In genomic region chr1:66929999-66930822, GRCh38 we compare ENCODE assay signal across 1 cellular context.
TF ChIP-seq lines count a peak whose summit lies in the region.

No MANE protein-coding gene starts in this region.

TF ChIP-seq in K562, 482 proteins besides CTCF, POLR2A, EP300 and RAD21 (continued from another document and continues in another):
- no peak for TF ChIP-seq RNF219 (CRISPR knock-in tag; IDR thresholded peaks at IDR 0.05)
- peak; percentile 90 for TF ChIP-seq FOXJ2 (tag; IDR thresholded peaks at IDR 0.05)
- peak; percentile 31; the same call in 1 of the 2 replicates for TF ChIP-seq C11orf30 (IDR thresholded peaks at IDR 0.05; ENCODE audit: low read depth)
- peak; percentile 10; the same call in 1 of the 2 replicates for TF ChIP-seq CBFA2T3 (IDR thresholded peaks at IDR 0.05)
- TF ChIP-seq CBFA2T2 (conservative IDR thresholded peaks at IDR 0.05) = no peak
- TF ChIP-seq SIN3A (IDR thresholded peaks at IDR 0.05; ENCODE audit: borderline replicate concordance in 2 of 2, control insufficient read depth in 1 of 2, low read depth in 2 of 2, low read length in 2 of 2) = peak; percentile 79 to 93; a peak in 3 of 4 replicates
- TF ChIP-seq NCOA2 (IDR thresholded peaks at IDR 0.05; ENCODE audit: partially characterized antibody in 2 of 2) = no peak
- peak; percentile 88 to 90 for TF ChIP-seq NRF1 (conservative IDR thresholded peaks at IDR 0.05 in 1 of 2, IDR thresholded peaks at IDR 0.05 in 1 of 2)
- TF ChIP-seq MEF2D (tag; conservative IDR thresholded peaks at IDR 0.05; ENCODE audit: low read depth) = no peak
- TF ChIP-seq ZFX (CRISPR knock-in tag; IDR thresholded peaks at IDR 0.05) = peak; percentile 63
- TF ChIP-seq SIN3B (IDR thresholded peaks at IDR 0.05; ENCODE audit: low read depth) = peak; percentile 55
- no peak for TF ChIP-seq CHD1 (IDR thresholded peaks at IDR 0.05; ENCODE audit: low read length)
- TF ChIP-seq BACH1 (tag; IDR thresholded peaks at IDR 0.05) = peak; percentile 83; the same call in 1 of the 2 replicates
- TF ChIP-seq PHB2 (IDR thresholded peaks at IDR 0.05; ENCODE audit: low read depth) = no peak
- TF ChIP-seq TAF7 (tag; IDR thresholded peaks at IDR 0.05) = peak; percentile 52; the same call in 1 of the 2 replicates
- no peak; the same call in 1 of the 2 replicates for TF ChIP-seq ZNF253 (CRISPR knock-in tag; conservative IDR thresholded peaks at IDR 0.05)
- no peak for TF ChIP-seq SNAPC5 (CRISPR knock-in tag; IDR thresholded peaks at IDR 0.05)
- no peak for TF ChIP-seq ZNF717 (CRISPR knock-in tag; IDR thresholded peaks at IDR 0.05)
- no peak for TF ChIP-seq FUS (optimal IDR thresholded peaks at IDR 0.05; ENCODE audit: low read depth, low read length)
- TF ChIP-seq LARP7 (IDR thresholded peaks at IDR 0.05) = no peak
- peak; percentile 50; the same call in 1 of the 2 replicates for TF ChIP-seq KAT7 (CRISPR knock-in tag; IDR thresholded peaks at IDR 0.05; ENCODE audit: borderline replicate concordance)
- TF ChIP-seq ZNF512 (tag; IDR thresholded peaks at IDR 0.05) = no peak
- 0 out of 2 replicates have a peak, but pooled peaks have one; percentile 23 for TF ChIP-seq NFIC (IDR thresholded peaks at IDR 0.05)
- TF ChIP-seq HMGXB4 (CRISPR knock-in tag; IDR thresholded peaks at IDR 0.05) = no peak
- TF ChIP-seq RBM34 (IDR thresholded peaks at IDR 0.05; ENCODE audit: borderline replicate concordance, insufficient read depth, low read length) = no peak
- TF ChIP-seq ILF3 (IDR thresholded peaks at IDR 0.05; ENCODE audit: borderline replicate concordance) = no peak
- no peak for TF ChIP-seq GATA2 (CRISPR knock-in tag; IDR thresholded peaks at IDR 0.05)
- no peak for TF ChIP-seq ZNF76 (CRISPR knock-in tag; IDR thresholded peaks at IDR 0.05; ENCODE audit: borderline replicate concordance)
- TF ChIP-seq STAG1 (CRISPR knock-in tag; IDR thresholded peaks at IDR 0.05; ENCODE audit: borderline replicate concordance) = no peak
- TF ChIP-seq STAT6 (CRISPR knock-in tag; IDR thresholded peaks at IDR 0.05) = no peak
- TF ChIP-seq MLLT1 (IDR thresholded peaks at IDR 0.05) = peak in 1 of 2 experiments; percentile 85; a peak in 3 of 4 replicates
- TF ChIP-seq BCL6 (CRISPR knock-in tag; IDR thresholded peaks at IDR 0.05) = no peak
- no peak for TF ChIP-seq ZNF184 (CRISPR knock-in tag; IDR thresholded peaks at IDR 0.05)
- TF ChIP-seq SMAD2 (IDR thresholded peaks at IDR 0.05; ENCODE audit: low read depth, low read length) = no peak
- peak; percentile 56; the same call in 1 of the 2 replicates for TF ChIP-seq NKRF (IDR thresholded peaks at IDR 0.05; ENCODE audit: borderline replicate concordance)
- TF ChIP-seq IRF1 (CRISPR knock-in tag; IDR thresholded peaks at IDR 0.05; ENCODE audit: borderline replicate concordance) = no peak
- no peak for TF ChIP-seq FIP1L1 (IDR thresholded peaks at IDR 0.05; ENCODE audit: low read depth, low read length, poor library complexity, severe bottlenecking)
- TF ChIP-seq XRCC5 (IDR thresholded peaks at IDR 0.05; ENCODE audit: low read depth, low read length) = no peak
- TF ChIP-seq ARID3A (IDR thresholded peaks at IDR 0.05; ENCODE audit: borderline replicate concordance, low read depth, low read length) = no peak
- TF ChIP-seq PATZ1 (CRISPR knock-in tag; IDR thresholded peaks at IDR 0.05; ENCODE audit: borderline replicate concordance) = no peak; the same call in 1 of the 2 replicates
- TF ChIP-seq SMAD1 (IDR thresholded peaks at IDR 0.05; ENCODE audit: low read depth, low read length, partially characterized antibody) = no peak
- TF ChIP-seq ARID3B (CRISPR knock-in tag; IDR thresholded peaks at IDR 0.05; ENCODE audit: borderline replicate concordance) = no peak
